ENCODE assay signal across 27 cellular contexts in genomic region chr1:219746141-219746540, GRCh38.
"Had no signal": no experiment of that assay in that cellular context is flagged by ENCODE, and none has a peak within 500 bp of the region (broad histone marks: within the 10 kb centered on the region; RNA-seq: fewer than 3 reads in every experiment).

No MANE protein-coding gene starts in this region.

- H3K9me3 Mint-ChIP-seq: activated CD4-positive, alpha-beta memory T cell treated with anti-CD3 and anti-CD28 coated beads for 36 hours; activated CD4-positive, alpha-beta T cell treated with anti-CD3 and anti-CD28 coated beads, Interleukin-2, amount 10 ng/mL, durations not matched to agents 24 days and 14 days; activated naive CD8-positive, alpha-beta T cell treated with anti-CD3 and anti-CD28 coated beads, Interleukin-2, amount 10 ng/mL, durations not matched to agents 7 days and 5 days; activated T-helper 1 cell treated with anti-CD3 and anti-CD28 coated beads, Interleukin-12 subunit alpha, Interleukin-12 subunit beta, Interleukin-2, Interleukin-4 antibody, amounts not matched to agents 30 ng/mL and 10 ng/mL and 1 ng/mL, durations not matched to agents 14 hours and 24 hours and 36 hours; activated T-helper 2 cell treated with anti-CD3 and anti-CD28 coated beads, Interferon-gamma antibody, Interleukin-2, Interleukin-4, amounts not matched to agents 10 μg/mL and 5 μg/mL and 100 μg/mL, durations not matched to agents 14 hours and 24 hours and 36 hours; T-helper 2 cell treated with Interferon-gamma antibody and Interleukin-4, amounts not matched to agents 5 μg/mL and 100 μg/mL, for 36 hours had no signal

- H3K4me3 Mint-ChIP-seq: activated CD4-positive, alpha-beta memory T cell treated with anti-CD3 and anti-CD28 coated beads for 36 hours; activated CD4-positive, alpha-beta T cell treated with anti-CD3 and anti-CD28 coated beads for 36 hours; activated CD4-positive, alpha-beta T cell treated with anti-CD3 and anti-CD28 coated beads, Interleukin-2, amount 10 ng/mL, durations not matched to agents 24 days and 14 days; activated CD8-positive, alpha-beta memory T cell treated with anti-CD3 and anti-CD28 coated beads, Interleukin-2, amount 10 ng/mL, durations not matched to agents 7 days and 5 days; activated CD8-positive, alpha-beta T cell treated with anti-CD3 and anti-CD28 coated beads, Interleukin-2, amount 10 ng/mL, durations not matched to agents 7 days and 5 days; activated naive CD4-positive, alpha-beta T cell treated with anti-CD3 and anti-CD28 coated beads, Interleukin-2, amount 10 ng/mL, durations not matched to agents 7 days and 5 days; activated naive CD8-positive, alpha-beta T cell treated with anti-CD3 and anti-CD28 coated beads, Interleukin-2, amount 10 ng/mL, durations not matched to agents 7 days and 5 days; activated T-helper 1 cell treated with anti-CD3 and anti-CD28 coated beads, Interleukin-12 subunit alpha, Interleukin-12 subunit beta, Interleukin-2, Interleukin-4 antibody, amounts not matched to agents 30 ng/mL and 10 ng/mL and 1 ng/mL, durations not matched to agents 14 hours and 24 hours and 36 hours; brain; T-helper 17 cell; T-helper 2 cell treated with Interferon-gamma antibody and Interleukin-4, amounts not matched to agents 5 μg/mL and 100 μg/mL, for 36 hours had no signal

- H3K27ac Mint-ChIP-seq: activated CD4-positive, alpha-beta memory T cell treated with anti-CD3 and anti-CD28 coated beads for 36 hours; activated CD4-positive, alpha-beta T cell treated with anti-CD3 and anti-CD28 coated beads for 36 hours; activated CD4-positive, alpha-beta T cell treated with anti-CD3 and anti-CD28 coated beads, Interleukin-2, amount 10 ng/mL, durations not matched to agents 24 days and 14 days; activated CD8-positive, alpha-beta memory T cell treated with anti-CD3 and anti-CD28 coated beads, Interleukin-2, amount 10 ng/mL, durations not matched to agents 7 days and 5 days; activated CD8-positive, alpha-beta T cell treated with anti-CD3 and anti-CD28 coated beads, Interleukin-2, amount 10 ng/mL, durations not matched to agents 7 days and 5 days; activated naive CD4-positive, alpha-beta T cell treated with anti-CD3 and anti-CD28 coated beads, Interleukin-2, amount 10 ng/mL, durations not matched to agents 7 days and 5 days; activated naive CD4-positive, alpha-beta T cell treated with anti-CD3 and anti-CD28 coated beads, Interleukin-2, amount 50 U/mL, for 72 hours; activated naive CD8-positive, alpha-beta T cell treated with anti-CD3 and anti-CD28 coated beads, Interleukin-2, amount 10 ng/mL, durations not matched to agents 7 days and 5 days; activated T-helper 1 cell treated with anti-CD3 and anti-CD28 coated beads, Interleukin-12 subunit alpha, Interleukin-12 subunit beta, Interleukin-2, Interleukin-4 antibody, amounts not matched to agents 30 ng/mL and 10 ng/mL and 1 ng/mL, durations not matched to agents 14 hours and 24 hours and 36 hours; activated T-helper 2 cell treated with anti-CD3 and anti-CD28 coated beads, Interferon-gamma antibody, Interleukin-2, Interleukin-4, amounts not matched to agents 10 μg/mL and 5 μg/mL and 100 μg/mL, durations not matched to agents 14 hours and 24 hours and 36 hours; T-helper 17 cell; T-helper 2 cell treated with Interferon-gamma antibody and Interleukin-4, amounts not matched to agents 5 μg/mL and 100 μg/mL, for 36 hours had no signal

- DNase-seq: activated CD4-positive, alpha-beta memory T cell treated with anti-CD3 and anti-CD28 coated beads for 36 hours; activated CD4-positive, alpha-beta T cell treated with anti-CD3 and anti-CD28 coated beads for 36 hours; activated CD4-positive, alpha-beta T cell treated with anti-CD3 and anti-CD28 coated beads, Interleukin-2, amount 10 ng/mL, durations not matched to agents 24 days and 14 days; activated CD4-positive, CD25-positive, alpha-beta regulatory T cell; activated CD4-positive, CD25-positive, alpha-beta regulatory T cell treated with anti-CD3 and anti-CD28 coated beads, Interleukin-2, amount 50 U/mL, for 72 hours; activated CD8-positive, alpha-beta memory T cell treated with anti-CD3 and anti-CD28 coated beads, Interleukin-2, amount 10 ng/mL, durations not matched to agents 7 days and 5 days; activated CD8-positive, alpha-beta memory T cell treated with anti-CD3 and anti-CD28 coated beads, Interleukin-2, amount 50 U/mL, for 4 hours; activated CD8-positive, alpha-beta T cell treated with anti-CD3 and anti-CD28 coated beads, Interleukin-2, amount 10 ng/mL, durations not matched to agents 7 days and 5 days; activated effector memory CD4-positive, alpha-beta T cell treated with anti-CD3 and anti-CD28 coated beads, Interleukin-2, amount 50 U/mL, for 16 hours; activated naive CD4-positive, alpha-beta T cell; activated naive CD4-positive, alpha-beta T cell treated with anti-CD3 and anti-CD28 coated beads, Interleukin-2, amount 10 ng/mL, durations not matched to agents 7 days and 5 days; activated naive CD8-positive, alpha-beta T cell treated with anti-CD3 and anti-CD28 coated beads, Interleukin-2, amount 10 ng/mL, durations not matched to agents 7 days and 5 days; activated T-cell treated with anti-CD3 and anti-CD28 coated beads, Interleukin-2, amount 50 U/mL, for 1 hour; activated T-cell treated with anti-CD3 and anti-CD28 coated beads, Interleukin-2, amount 50 U/mL, for 48 hours; central memory CD4-positive, alpha-beta T cell; cerebellar nuclear complex; colonic mucosa; effector CD8-positive, alpha-beta T cell; esophagus squamous epithelium; foreskin melanocyte; T-helper 17 cell; T1000 had no signal

- H3K36me3 Mint-ChIP-seq: activated CD4-positive, alpha-beta memory T cell treated with anti-CD3 and anti-CD28 coated beads for 36 hours; activated CD8-positive, alpha-beta memory T cell treated with anti-CD3 and anti-CD28 coated beads, Interleukin-2, amount 10 ng/mL, durations not matched to agents 7 days and 5 days; activated naive CD4-positive, alpha-beta T cell treated with anti-CD3 and anti-CD28 coated beads, Interleukin-2, amount 10 ng/mL, durations not matched to agents 7 days and 5 days; activated naive CD4-positive, alpha-beta T cell treated with anti-CD3 and anti-CD28 coated beads, Interleukin-2, amount 50 U/mL, for 72 hours; activated naive CD8-positive, alpha-beta T cell treated with anti-CD3 and anti-CD28 coated beads, Interleukin-2, amount 10 ng/mL, durations not matched to agents 7 days and 5 days; brain had no signal

- H3K27me3 Mint-ChIP-seq: activated CD4-positive, alpha-beta memory T cell treated with anti-CD3 and anti-CD28 coated beads for 36 hours; activated CD4-positive, alpha-beta T cell treated with anti-CD3 and anti-CD28 coated beads for 36 hours; activated CD4-positive, alpha-beta T cell treated with anti-CD3 and anti-CD28 coated beads, Interleukin-2, amount 10 ng/mL, durations not matched to agents 24 days and 14 days; activated CD8-positive, alpha-beta memory T cell treated with anti-CD3 and anti-CD28 coated beads, Interleukin-2, amount 10 ng/mL, durations not matched to agents 7 days and 5 days; activated naive CD4-positive, alpha-beta T cell treated with anti-CD3 and anti-CD28 coated beads, Interleukin-2, amount 10 ng/mL, durations not matched to agents 7 days and 5 days; T-helper 17 cell had no signal

- H3K4me1 Mint-ChIP-seq: activated CD4-positive, alpha-beta T cell treated with anti-CD3 and anti-CD28 coated beads for 36 hours; activated CD4-positive, alpha-beta T cell treated with anti-CD3 and anti-CD28 coated beads, Interleukin-2, amount 10 ng/mL, durations not matched to agents 24 days and 14 days; activated CD8-positive, alpha-beta memory T cell treated with anti-CD3 and anti-CD28 coated beads, Interleukin-2, amount 10 ng/mL, durations not matched to agents 7 days and 5 days; activated naive CD4-positive, alpha-beta T cell treated with anti-CD3 and anti-CD28 coated beads, Interleukin-2, amount 10 ng/mL, durations not matched to agents 7 days and 5 days; activated naive CD8-positive, alpha-beta T cell treated with anti-CD3 and anti-CD28 coated beads, Interleukin-2, amount 10 ng/mL, durations not matched to agents 7 days and 5 days; T-helper 17 cell had no signal
